Comparison of ENCODE assay signal across 23 cellular contexts in the genomic region with DNA sequence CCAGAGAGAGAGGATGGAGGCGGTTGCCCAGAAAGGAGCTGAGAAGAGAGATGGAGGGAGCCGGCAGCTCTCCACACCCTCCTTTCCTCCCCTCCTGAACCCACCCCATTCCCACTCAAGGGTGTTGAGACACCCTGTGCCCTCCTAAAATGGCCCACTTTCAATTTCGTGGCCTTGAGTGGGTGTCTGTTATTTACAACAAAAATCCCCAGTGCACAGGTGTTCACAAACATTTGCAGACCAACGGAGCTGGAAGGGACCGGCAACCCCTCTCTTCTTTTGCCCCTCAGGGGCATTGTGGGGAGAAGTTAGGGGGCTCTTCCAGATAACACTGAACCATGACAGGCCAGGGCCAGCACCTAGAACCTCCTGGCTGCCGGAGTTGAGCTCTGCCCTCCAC.
"Had no signal": no experiment of that assay in that cellular context is flagged by ENCODE, and none has a peak within 500 bp of the region (broad histone marks: within the 10 kb centered on the region; RNA-seq: fewer than 3 reads in every experiment).

No MANE protein-coding gene starts in this region.

- H3K9me3 Mint-ChIP-seq: activated CD4-positive, alpha-beta T cell treated with anti-CD3 and anti-CD28 coated beads, Interleukin-2, amount 10 ng/mL, durations not matched to agents 24 days and 14 days; brain; central memory CD8-positive, alpha-beta T cell; nephron had no signal

- H3K27ac ChIP-seq: coronary artery, left ventricle myocardium inferior, prostate gland, skin epidermis, transverse colon had no signal

- DNase-seq: activated CD4-positive, alpha-beta T cell treated with anti-CD3 and anti-CD28 coated beads, Interleukin-2, amount 10 ng/mL, durations not matched to agents 24 days and 14 days; activated CD4-positive, CD25-positive, alpha-beta regulatory T cell; activated CD8-positive, alpha-beta memory T cell treated with anti-CD3 and anti-CD28 coated beads, Interleukin-2, amount 50 U/mL, for 4 hours; activated CD8-positive, alpha-beta T cell treated with anti-CD3 and anti-CD28 coated beads, Interleukin-2, amount 10 ng/mL, durations not matched to agents 7 days and 5 days; activated gamma-delta T cell treated with Interleukin-2 at 50 U/mL for 16 hours; activated T-cell treated with anti-CD3 and anti-CD28 coated beads, Interleukin-2, amount 50 U/mL, for 48 hours; amygdala; kidney; left ventricle myocardium inferior; occipital lobe; right cardiac atrium; stimulated activated CD4-positive, alpha-beta T cell treated with anti-CD3 and anti-CD28 coated beads, Interleukin-15, amount 100 ng/mL, for 24 hours; stimulated activated CD4-positive, alpha-beta T cell treated with anti-CD3 and anti-CD28 coated beads, Interleukin-4, amount 100 ng/mL, for 24 hours; stimulated activated naive CD8-positive, alpha-beta T cell treated with anti-CD3 and anti-CD28 coated beads, Interleukin-15, Interleukin-2, amounts not matched to agents 100 U/mL and 50 U/mL, for 24 hours had no signal

- H3K9me3 ChIP-seq: left ventricle myocardium inferior, prostate gland, transverse colon had no signal

- H3K4me1 ChIP-seq: left ventricle myocardium inferior, prostate gland, transverse colon had no signal

- H3K4me3 Mint-ChIP-seq: activated CD4-positive, alpha-beta T cell treated with anti-CD3 and anti-CD28 coated beads, Interleukin-2, amount 10 ng/mL, durations not matched to agents 24 days and 14 days; activated CD8-positive, alpha-beta T cell treated with anti-CD3 and anti-CD28 coated beads, Interleukin-2, amount 10 ng/mL, durations not matched to agents 7 days and 5 days; activated naive CD8-positive, alpha-beta T cell; brain; central memory CD8-positive, alpha-beta T cell; nephron had no signal

- H3K36me3 ChIP-seq: left ventricle myocardium inferior, prostate gland, transverse colon had no signal

- ATAC-seq: activated CD8-positive, alpha-beta T cell treated with anti-CD3 and anti-CD28 coated beads, Interleukin-2, amount 10 ng/mL, durations not matched to agents 7 days and 5 days; esophagus mucosa; right cardiac atrium; stimulated activated naive CD8-positive, alpha-beta T cell treated with anti-CD3 and anti-CD28 coated beads, Interleukin-15, Interleukin-2, amounts not matched to agents 100 U/mL and 50 U/mL, for 24 hours had no signal

- H3K36me3 Mint-ChIP-seq: brain had no signal

- H3K27ac Mint-ChIP-seq: activated CD4-positive, alpha-beta T cell treated with anti-CD3 and anti-CD28 coated beads, Interleukin-2, amount 10 ng/mL, durations not matched to agents 24 days and 14 days; activated CD8-positive, alpha-beta T cell treated with anti-CD3 and anti-CD28 coated beads, Interleukin-2, amount 10 ng/mL, durations not matched to agents 7 days and 5 days; activated naive CD8-positive, alpha-beta T cell; nephron had no signal

- H3K4me3 ChIP-seq: coronary artery, left ventricle myocardium inferior, prostate gland, skin epidermis, transverse colon had no signal
